Comparison of ENCODE assay signal across 1 cellular context in the genomic region with DNA sequence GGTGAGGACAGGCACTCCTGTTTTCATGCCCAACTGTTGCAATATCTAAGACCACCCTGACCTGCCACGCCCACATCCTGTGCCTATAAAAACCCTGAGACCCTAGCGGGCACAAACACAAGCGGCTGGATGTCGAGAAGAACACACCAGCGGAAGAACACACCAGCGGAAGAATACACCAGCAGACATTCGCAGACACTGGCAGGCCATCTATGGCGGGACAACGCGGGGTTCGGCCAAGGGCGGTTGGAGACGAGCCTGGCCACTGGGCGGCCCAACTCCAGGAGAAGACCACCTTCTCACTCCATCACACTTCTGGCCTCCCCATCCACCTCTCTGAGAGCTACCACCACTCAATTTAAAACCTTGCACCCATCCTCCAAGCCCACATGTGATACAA.
TF ChIP-seq lines count a peak whose summit lies in the region.

No MANE protein-coding gene starts in this region.

TF ChIP-seq in GM23338, 12 proteins besides CTCF, POLR2A, EP300 and RAD21 (continued from another document):
- TF ChIP-seq REST (IDR thresholded peaks at IDR 0.05; ENCODE audit: unreplicated experiment) (no peak), JUNB (IDR thresholded peaks at IDR 0.05; ENCODE audit: unreplicated experiment) (no peak), ETS1 (IDR thresholded peaks at IDR 0.05) (no peak), ZNF331 (CRISPR knock-in tag; IDR thresholded peaks at IDR 0.05; ENCODE audit: low read depth) (no peak), ZNF114 (CRISPR knock-in tag; IDR thresholded peaks at IDR 0.05) (no peak), NANOG (IDR thresholded peaks at IDR 0.05; ENCODE audit: borderline replicate concordance) (no peak), ZNF462 (CRISPR knock-in tag; IDR thresholded peaks at IDR 0.05) (no peak), CREB1 (CRISPR knock-in tag; IDR thresholded peaks at IDR 0.05; ENCODE audit: low read depth) (no peak), STAT1 (IDR thresholded peaks at IDR 0.05; ENCODE audit: unreplicated experiment) (no peak)
